ENCODE assay signal across 13 cellular contexts in genomic region chr19:53992211-53992610, GRCh38. TPM values are rescaled to one million over a fixed set of nuclear protein-coding genes. Genes with fewer than 3 reads are reported as not detected.
DNase-seq lines count a peak whose midpoint lies in the region; ATAC-seq and TF ChIP-seq lines count a peak whose summit lies in the region.
"Had no signal": no experiment of that assay in that cellular context is flagged by ENCODE, and none has a peak within 500 bp of the region (broad histone marks: within the 10 kb centered on the region; RNA-seq: fewer than 3 reads in every experiment).

No MANE protein-coding gene starts in this region.

- peak overlapping the region; percentile 53 to 78 (median 62); a peak in 18 of 20 replicates for H3K4me3 ChIP-seq in BLaER1 treated with 17β-estradiol and CSF1 and Interleukin-3, amounts not matched to agents 10 nM and 100 nM
- H3K4me3 ChIP-seq in HEK293 (ENCODE audit: low read depth, low read length): no peak overlapping the region
- H3K4me3 ChIP-seq in ectodermal cell (ENCODE audit: insufficient read depth, low read depth, low read length): peak overlapping the region; percentile 30

- H3K27ac Mint-ChIP-seq in nephron progenitor cell (no peak overlapping the region), T-cell (no peak overlapping the region)

- H3K27me3 Mint-ChIP-seq in nephron progenitor cell (ENCODE audit: low read depth, poor library complexity) (peaks cover 46% of the 10 kb centered on the region), T-cell (peaks cover 47 to 55% of the 10 kb centered on the region in 2 donors)

- intact Hi-C loops in Right ventricle myocardium superior (cut with DNase I): no loop called here

- no peaks in the 10 kb centered on the region for H3K9me3 ChIP-seq in BLaER1 treated with 17β-estradiol and CSF1 and Interleukin-3, amounts not matched to agents 10 nM and 100 nM (replicated peaks in 1 of 11)
- no peaks in the 10 kb centered on the region for H3K9me3 ChIP-seq in HEK293 (ENCODE audit: control insufficient read depth, insufficient read depth, low read depth, low read length)
- H3K9me3 ChIP-seq in ectodermal cell (ENCODE audit: control insufficient read depth, low read length): no peaks in the 10 kb centered on the region

- H4K20me1 ChIP-seq in BLaER1 treated with 17β-estradiol and CSF1 and Interleukin-3, amounts not matched to agents 10 nM and 100 nM: no peaks in the 10 kb centered on the region; a peak in 1 of 22 replicates

- POLR2A ChIA-PET in HEK293 (lab: Yijun Ruan, JAX): interaction anchor here (1.9 kb wide), 1 partner anchor 12 kb away, joined by 8 read pairs; no protein-coding TSS in a partner anchor
- POLR2A ChIA-PET in T-cell (lab: Charles Lee): no interaction called here

- no peaks in the 10 kb centered on the region for H3K36me3 ChIP-seq in BLaER1 treated with 17β-estradiol and CSF1 and Interleukin-3, amounts not matched to agents 10 nM and 100 nM
- no peaks in the 10 kb centered on the region for H3K36me3 ChIP-seq in HEK293 (ENCODE audit: control insufficient read depth in 2 of 2, insufficient read depth in 1 of 2, low read length in 2 of 2)
- H3K36me3 ChIP-seq in ectodermal cell (ENCODE audit: control insufficient read depth, insufficient read depth, low read length): no peaks in the 10 kb centered on the region

- TF ChIP-seq CTCF in HEK293 (tag by site-specific recombination; IDR thresholded peaks at IDR 0.05) (no peak), nephron progenitor cell (IDR thresholded peaks at IDR 0.05) (no peak)

- H3K4me1 Mint-ChIP-seq in nephron progenitor cell (peaks cover 23% of the 10 kb centered on the region), T-cell (peaks cover 3 to 12% (median 5%) of the 10 kb centered on the region in 3 donors)

- CTCF ChIA-PET in HEK293 (lab: Yijun Ruan, JAX): no interaction called here
- CTCF ChIA-PET in T-cell (lab: Charles Lee): no interaction called here

- H3K27ac ChIP-seq in BLaER1 treated with 17β-estradiol and CSF1 and Interleukin-3, amounts not matched to agents 10 nM and 100 nM: peak overlapping the region; percentile 80 to 98 (median 88)
- H3K27ac ChIP-seq in HEK293 (ENCODE audit: extremely low read depth, low read depth, low read length) (no peak overlapping the region), ectodermal cell (ENCODE audit: insufficient read depth, low read depth, low read length, poor library complexity, severe bottlenecking) (peak overlapping the region; percentile 44)

- DNase-seq in nephron progenitor cell (no peak), T-cell (no peak), COLO668 (lab: John Stamatoyannopoulos, UW; ENCODE audit: unreplicated experiment) (no peak), glomerular visceral epithelial cell (ENCODE audit: extremely low spot score) (no peak), Right ventricle myocardium superior (no peak)
- DNase-seq: activated CD8-positive, alpha-beta memory T cell treated with anti-CD3 and anti-CD28 coated beads for 24 hours; activated gamma-delta T cell treated with Interleukin-2 at 50 U/mL for 16 hours; left ventricle myocardium superior; NCI-H146; NCI-H510A had no signal

- no peaks in the 10 kb centered on the region for H3K9me3 Mint-ChIP-seq in nephron progenitor cell
- no peaks in the 10 kb centered on the region for H3K9me3 Mint-ChIP-seq in T-cell

- 88 to 90% methylated on average over 9 of the region's 9 CpGs for WGBS in ectodermal cell, 2 experiments

- H3K36me3 Mint-ChIP-seq in nephron progenitor cell (ENCODE audit: low read depth) (no peaks in the 10 kb centered on the region), T-cell (no peaks in the 10 kb centered on the region)

- peak overlapping the region; percentile 81 to 97 (median 87) for H3K9ac ChIP-seq in BLaER1 treated with 17β-estradiol and CSF1 and Interleukin-3, amounts not matched to agents 10 nM and 100 nM

- peaks cover 0 to 13% (median 4%) of the 10 kb centered on the region in 11 experiments; a peak in 6 of 22 replicates for H3K27me3 ChIP-seq in BLaER1 treated with 17β-estradiol and CSF1 and Interleukin-3, amounts not matched to agents 10 nM and 100 nM
- peaks cover 45% of the 10 kb centered on the region for H3K27me3 ChIP-seq in ectodermal cell (ENCODE audit: control insufficient read depth, insufficient read depth, low read length, poor library complexity, severe bottlenecking)

- H3K4me3 Mint-ChIP-seq in nephron progenitor cell (peak overlapping the region; percentile 75), T-cell (peak overlapping the region in 1 of 3 donors; percentile 75)

- peak overlapping the region; percentile 86 to 98 (median 93) for H3K4me2 ChIP-seq in BLaER1 treated with 17β-estradiol and CSF1 and Interleukin-3, amounts not matched to agents 10 nM and 100 nM

- peaks cover 28 to 80% (median 63%) of the 10 kb centered on the region in 10 experiments for H3K4me1 ChIP-seq in BLaER1 treated with 17β-estradiol and CSF1 and Interleukin-3, amounts not matched to agents 10 nM and 100 nM
- H3K4me1 ChIP-seq in HEK293 (ENCODE audit: control insufficient read depth, insufficient read depth, low read length): no peaks in the 10 kb centered on the region
- no peaks in the 10 kb centered on the region for H3K4me1 ChIP-seq in ectodermal cell (ENCODE audit: control insufficient read depth, insufficient read depth, low read length)

- no peak for ATAC-seq in T-cell (replicated peaks in 1 of 4)
- no peak for ATAC-seq in Right ventricle myocardium superior (ENCODE audit: poor library complexity)
- ATAC-seq: left ventricle myocardium superior had no signal

TF ChIP-seq in HEK293, 187 proteins besides CTCF, POLR2A, EP300 and RAD21:
- TF ChIP-seq IKZF3 (tag by site-specific recombination; IDR thresholded peaks at IDR 0.05) (0 out of 2 replicates have a peak, but pooled peaks have one; percentile 29), SCRT1 (tag by site-specific recombination; IDR thresholded peaks at IDR 0.05; ENCODE audit: borderline replicate concordance) (no peak), PRDM4 (tag by site-specific recombination; IDR thresholded peaks at IDR 0.05) (no peak)

RNA-seq across cellular contexts. Expression of gene CACNG6, which starts 0.8 kb away (rescaled TPM):
- polyA plus RNA-seq in ectodermal cell (2013, experiment 1 of 4): 1.6 TPM
- polyA plus RNA-seq in ectodermal cell (2013, experiment 2 of 4): 2.5 TPM
- polyA plus RNA-seq in ectodermal cell (2013, experiment 3 of 4): 3.4 TPM
- 3.9 TPM for polyA plus RNA-seq in ectodermal cell (2013, experiment 4 of 4)
- not detected for total RNA-seq in T-cell
- not detected for total RNA-seq in Right ventricle myocardium superior
- total RNA-seq: left ventricle myocardium superior had no signal

RNA-seq across cellular contexts. Expression of gene CACNG8, which starts 29.5 kb away (rescaled TPM):
- 1.9 TPM for polyA plus RNA-seq in ectodermal cell (2013, experiment 1 of 4)
- polyA plus RNA-seq in ectodermal cell (2013, experiment 2 of 4): 3.4 TPM
- polyA plus RNA-seq in ectodermal cell (2013, experiment 3 of 4): 1.4 TPM
- 1.7 TPM for polyA plus RNA-seq in ectodermal cell (2013, experiment 4 of 4)
- total RNA-seq in T-cell: under 1 TPM in 1 of 5 donors, not detected in 4; 0.03 TPM
- 0.03 TPM for total RNA-seq in Right ventricle myocardium superior
